13 cellular contexts compared by ENCODE assay signal in the genomic region with DNA sequence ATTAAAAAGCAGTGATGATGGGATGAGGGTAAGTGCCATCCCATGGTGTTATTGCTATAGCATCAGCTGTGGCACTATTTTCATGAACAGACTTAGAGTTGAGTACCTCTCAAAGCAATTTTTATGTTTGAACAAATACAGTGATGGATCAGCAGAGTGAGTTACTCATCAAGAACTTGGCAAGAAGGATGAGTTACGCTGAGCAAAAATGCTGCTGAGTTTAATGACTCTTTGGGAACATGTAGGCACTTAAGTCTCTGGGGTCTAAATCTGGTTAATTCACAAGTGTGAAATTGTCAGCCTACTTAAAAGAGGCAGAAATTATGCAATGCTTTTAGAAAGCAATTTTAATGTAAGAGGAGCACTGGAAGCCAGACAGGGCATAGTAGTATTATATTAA.
DNase-seq lines count a peak whose midpoint lies in the region; ATAC-seq and TF ChIP-seq lines count a peak whose summit lies in the region.
"Had no signal": no experiment of that assay in that cellular context is flagged by ENCODE, and none has a peak within 500 bp of the region (broad histone marks: within the 10 kb centered on the region; RNA-seq: fewer than 3 reads in every experiment).

No MANE protein-coding gene starts in this region.

- peaks cover 1% of the 10 kb centered on the region for H3K27me3 Mint-ChIP-seq in HFFc6 (ENCODE audit: insufficient read depth)

- H3K36me3 ChIP-seq in RWPE2 (ENCODE audit: low read depth): no peaks in the 10 kb centered on the region
- H3K36me3 ChIP-seq in hepatocyte (replicated peaks; ENCODE audit: insufficient read depth, low read depth): no peaks in the 10 kb centered on the region
- no peaks in the 10 kb centered on the region for H3K36me3 ChIP-seq in SJCRH30
- H3K36me3 ChIP-seq: ascending aorta, pancreas had no signal

- no peaks in the 10 kb centered on the region for H3K27me3 ChIP-seq in RWPE2 (ENCODE audit: insufficient read depth, poor library complexity, severe bottlenecking)
- H3K27me3 ChIP-seq in hepatocyte: no peaks in the 10 kb centered on the region
- no peaks in the 10 kb centered on the region for H3K27me3 ChIP-seq in SJCRH30
- H3K27me3 ChIP-seq: ascending aorta, pancreas had no signal

- no peak overlapping the region; the same call in 1 of the 2 replicates for H3K4me3 Mint-ChIP-seq in HFFc6
- H3K4me3 Mint-ChIP-seq: activated CD4-positive, alpha-beta memory T cell treated with anti-CD3 and anti-CD28 coated beads, Interleukin-2, amount 10 ng/mL, durations not matched to agents 7 days and 5 days had no signal

- H3K9me2 ChIP-seq in hepatocyte (replicated peaks; ENCODE audit: insufficient read depth): no peaks in the 10 kb centered on the region

- TF ChIP-seq CTCF in HFFc6 (IDR thresholded peaks at IDR 0.05) (no peak), RWPE2 (IDR thresholded peaks at IDR 0.05; ENCODE audit: poor library complexity, severe bottlenecking) (no peak), foreskin fibroblast (IDR thresholded peaks at IDR 0.05; ENCODE audit: low read depth, low read length) (no peak), hepatocyte (IDR thresholded peaks at IDR 0.05; ENCODE audit: poor library complexity) (no peak)

- DNase-seq in AG20443 (ENCODE audit: low spot score) (peak; percentile 39), HFFc6 (peak; percentile 41), RWPE2 (ENCODE audit: low spot score) (no peak), foreskin fibroblast (peak; percentile 50 to 81), hepatocyte (ENCODE audit: low spot score) (no peak), H4 (ENCODE audit: low spot score) (no peak), SJCRH30 (no peak)
- DNase-seq: activated CD4-positive, alpha-beta memory T cell treated with anti-CD3 and anti-CD28 coated beads, Interleukin-2, amount 10 ng/mL, durations not matched to agents 7 days and 5 days; NCI-H526; pancreas had no signal

- peaks cover 9% of the 10 kb centered on the region for H3K4me1 Mint-ChIP-seq in HFFc6 (ENCODE audit: low read depth)

- H2AFZ ChIP-seq in hepatocyte: no peak overlapping the region

- H3K27ac ChIP-seq in RWPE2 (ENCODE audit: poor library complexity, severe bottlenecking) (no peak overlapping the region), hepatocyte (no peak overlapping the region), SJCRH30 (no peak overlapping the region)
- H3K27ac ChIP-seq: ascending aorta, pancreas had no signal

- H3K4me1 ChIP-seq in RWPE2 (ENCODE audit: insufficient read depth, poor library complexity, severe bottlenecking) (no peaks in the 10 kb centered on the region), hepatocyte (ENCODE audit: insufficient read depth) (no peaks in the 10 kb centered on the region), SJCRH30 (no peaks in the 10 kb centered on the region)
- H3K4me1 ChIP-seq: ascending aorta had no signal

- ATAC-seq in RWPE2 (ENCODE audit: low read depth): peak; percentile 23; the same call in 1 of the 3 replicates
- ATAC-seq in HG03095 (IDR thresholded peaks at IDR 0.05; ENCODE audit: unreplicated experiment): no peak
- ATAC-seq: K562, pancreas had no signal

- H3K36me3 Mint-ChIP-seq in HFFc6 (ENCODE audit: low read depth): no peaks in the 10 kb centered on the region

- no peaks in the 10 kb centered on the region for H3K9me3 Mint-ChIP-seq in HFFc6

- no peaks in the 10 kb centered on the region for H4K20me1 ChIP-seq in hepatocyte (ENCODE audit: insufficient read depth, poor library complexity, severe bottlenecking)

- no peaks in the 10 kb centered on the region for H3K9me3 ChIP-seq in RWPE2 (ENCODE audit: severe bottlenecking)
- no peaks in the 10 kb centered on the region for H3K9me3 ChIP-seq in hepatocyte (ENCODE audit: low read depth)
- H3K9me3 ChIP-seq in SJCRH30 (replicated peaks): no peaks in the 10 kb centered on the region
- H3K9me3 ChIP-seq: ascending aorta, pancreas had no signal

- H3K4me2 ChIP-seq in hepatocyte: no peak overlapping the region

- no peak overlapping the region for H3K4me3 ChIP-seq in RWPE2 (ENCODE audit: severe bottlenecking)
- H3K4me3 ChIP-seq in foreskin fibroblast (ENCODE audit: low read depth in 1 of 2, low read length in 2 of 2): no peak overlapping the region
- H3K4me3 ChIP-seq in hepatocyte: no peak overlapping the region
- no peak overlapping the region for H3K4me3 ChIP-seq in SJCRH30
- H3K4me3 ChIP-seq: ascending aorta, K562, pancreas had no signal

- no peaks in the 10 kb centered on the region for H3K79me2 ChIP-seq in hepatocyte

- no peak overlapping the region for H3K27ac Mint-ChIP-seq in HFFc6
- H3K27ac Mint-ChIP-seq: activated CD4-positive, alpha-beta memory T cell treated with anti-CD3 and anti-CD28 coated beads, Interleukin-2, amount 10 ng/mL, durations not matched to agents 7 days and 5 days had no signal

- WGBS in hepatocyte (ENCODE audit: low lambda C conversion rate, missing lambda C conversion rate): 86% methylated on average over 1 of the region's 1 CpG

Comparison
In these comparisons a context has a peak if more than half of its experiments do, and no peak if none do; other contexts are left out.
1. DNase-seq: peak in AG20443 (single experiment), HFFc6 (single experiment) and foreskin fibroblast (2 of 2); none in RWPE2 (single experiment), hepatocyte (single experiment), H4 (single experiment) and SJCRH30 (0 of 2).